ENCODE assay signal across 1 cellular context in genomic region chr16:2023098-2023925, GRCh38.
TF ChIP-seq lines count a peak whose summit lies in the region.

No MANE protein-coding gene starts in this region.

TF ChIP-seq in HepG2, 621 proteins besides CTCF, POLR2A, EP300 and RAD21 (continued from another document and continues in another):
- TF ChIP-seq HNF1B (CRISPR knock-in tag; IDR thresholded peaks at IDR 0.05) (peak; percentile 91), ZNF367 (CRISPR knock-in tag; IDR thresholded peaks at IDR 0.05; ENCODE audit: borderline replicate concordance) (no peak), MTA1 (CRISPR knock-in tag; IDR thresholded peaks at IDR 0.05; ENCODE audit: borderline replicate concordance) (peak; percentile 38; the same call in 1 of the 2 replicates), ELF4 (CRISPR knock-in tag; IDR thresholded peaks at IDR 0.05; ENCODE audit: borderline replicate concordance) (no peak), POGK (CRISPR knock-in tag; conservative IDR thresholded peaks at IDR 0.05) (0 out of 2 replicates have a peak, but pooled peaks have one; percentile 32), MZF1 (CRISPR knock-in tag; IDR thresholded peaks at IDR 0.05; ENCODE audit: borderline replicate concordance) (no peak), MXD1 (CRISPR knock-in tag; IDR thresholded peaks at IDR 0.05) (0 out of 2 replicates have a peak, but pooled peaks have one; percentile 33), KLF6 (CRISPR knock-in tag; IDR thresholded peaks at IDR 0.05) (peak; percentile 69; the same call in 1 of the 2 replicates), KLF11 (CRISPR knock-in tag; IDR thresholded peaks at IDR 0.05) (no peak), ZNF704 (CRISPR knock-in tag; IDR thresholded peaks at IDR 0.05; ENCODE audit: borderline replicate concordance) (0 out of 2 replicates have a peak, but pooled peaks have one; percentile 26), ZFX (CRISPR knock-in tag; IDR thresholded peaks at IDR 0.05; ENCODE audit: low read depth) (peak; percentile 74), HMGXB4 (CRISPR knock-in tag; IDR thresholded peaks at IDR 0.05; ENCODE audit: borderline replicate concordance in 1 of 2, low read depth in 1 of 2) (peak; percentile 86 to 87), ZFY (CRISPR knock-in tag; IDR thresholded peaks at IDR 0.05) (peak; percentile 74), AKAP8 (CRISPR knock-in tag; IDR thresholded peaks at IDR 0.05) (peak; percentile 49; the same call in 1 of the 2 replicates), NCOA2 (CRISPR knock-in tag; IDR thresholded peaks at IDR 0.05) (no peak), ZNF777 (CRISPR knock-in tag; IDR thresholded peaks at IDR 0.05) (peak; percentile 84), SPEN (CRISPR knock-in tag; IDR thresholded peaks at IDR 0.05; ENCODE audit: low read depth) (peak; percentile 65), PRDM10 (CRISPR knock-in tag; IDR thresholded peaks at IDR 0.05; ENCODE audit: low read depth) (0 out of 2 replicates have a peak, but pooled peaks have one; percentile 21), ZNF331 (CRISPR knock-in tag; IDR thresholded peaks at IDR 0.05) (0 out of 2 replicates have a peak, but pooled peaks have one; percentile 17), ZSCAN20 (CRISPR knock-in tag; IDR thresholded peaks at IDR 0.05; ENCODE audit: borderline replicate concordance) (no peak), PAXIP1 (CRISPR knock-in tag; conservative IDR thresholded peaks at IDR 0.05) (peak; percentile 20), YY1 (IDR thresholded peaks at IDR 0.05; ENCODE audit: insufficient read depth, insufficient replicate concordance, low read depth, low read length) (peak; percentile 31), ZNF18 (CRISPR knock-in tag; IDR thresholded peaks at IDR 0.05; ENCODE audit: insufficient replicate concordance) (peak; percentile 72), ZNF710 (CRISPR knock-in tag; IDR thresholded peaks at IDR 0.05; ENCODE audit: borderline replicate concordance) (peak; percentile 40; the same call in 1 of the 2 replicates), MNT (IDR thresholded peaks at IDR 0.05) (0 out of 2 replicates have a peak, but pooled peaks have one; percentile 13), MXD3 (CRISPR knock-in tag; IDR thresholded peaks at IDR 0.05) (peak; percentile 26), HES4 (CRISPR knock-in tag; IDR thresholded peaks at IDR 0.05; ENCODE audit: borderline replicate concordance) (peak; percentile 55; the same call in 1 of the 2 replicates), ATF7 (IDR thresholded peaks at IDR 0.05) (no peak), ATF7 (CRISPR knock-in tag; IDR thresholded peaks at IDR 0.05) (no peak)
